Comparison of ENCODE assay signal across 18 cellular contexts in genomic region chr5:58133631-58134296, GRCh38.
DNase-seq lines count a peak whose midpoint lies in the region; ATAC-seq and TF ChIP-seq lines count a peak whose summit lies in the region.
"Had no signal": no experiment of that assay in that cellular context is flagged by ENCODE, and none has a peak within 500 bp of the region (broad histone marks: within the 10 kb centered on the region; RNA-seq: fewer than 3 reads in every experiment).

No MANE protein-coding gene starts in this region.

- POLR2A ChIA-PET in AG04450 (lab: Yijun Ruan, JAX), result interaction anchor here (0.7 to 1.3 kb wide), 3 partner anchors 11 to 354 kb away, joined by 3 to 4 read pairs (median 3); no protein-coding TSS in a partner anchor

- peaks cover 41% of the 10 kb centered on the region for H3K4me1 Mint-ChIP-seq in HFFc6 (ENCODE audit: low read depth)
- H3K4me1 Mint-ChIP-seq: activated T-helper 17 cell treated with anti-CD3 and anti-CD28 coated beads, Interleukin-2, amount 50 U/mL, for 72 hours had no signal

- TF ChIP-seq CTCF in AG04450 (IDR thresholded peaks at IDR 0.05; ENCODE audit: low read depth, low read length) (no peak), HFFc6 (IDR thresholded peaks at IDR 0.05) (no peak)

- no peak for ATAC-seq in left ventricle myocardium superior
- ATAC-seq: activated T-helper 17 cell treated with anti-CD3 and anti-CD28 coated beads, Interleukin-2, amount 50 U/mL, for 72 hours; right cardiac atrium; upper lobe of right lung had no signal

- no peak overlapping the region for H3K4me3 ChIP-seq in AG04450 (ENCODE audit: low read depth, low read length)
- H3K4me3 ChIP-seq: SJCRH30, upper lobe of right lung had no signal

- H3K27ac ChIP-seq in AG04450 (ENCODE audit: low read depth, low read length), result no peak overlapping the region
- H3K27ac ChIP-seq: C4-2B, SJCRH30, upper lobe of right lung had no signal

- H3K27ac Mint-ChIP-seq in HFFc6, result peak overlapping the region; percentile 76
- H3K27ac Mint-ChIP-seq: activated T-helper 17 cell treated with anti-CD3 and anti-CD28 coated beads, Interleukin-2, amount 50 U/mL, for 72 hours had no signal

- H3K36me3 Mint-ChIP-seq in HFFc6 (ENCODE audit: low read depth), result no peaks in the 10 kb centered on the region; the same call in 1 of the 2 replicates

- intact Hi-C loops in left ventricle myocardium superior (cut with micrococcal nuclease), result no loop called here

- H3K27me3 ChIP-seq in AG04450 (ENCODE audit: control insufficient read depth, insufficient read depth, low read length), result no peaks in the 10 kb centered on the region
- H3K27me3 ChIP-seq: SJCRH30, upper lobe of right lung had no signal

- H3K4me3 Mint-ChIP-seq in HFFc6, result peak overlapping the region; percentile 11; the same call in 1 of the 2 replicates
- H3K4me3 Mint-ChIP-seq: activated T-helper 17 cell treated with anti-CD3 and anti-CD28 coated beads, Interleukin-2, amount 50 U/mL, for 72 hours had no signal

- no peaks in the 10 kb centered on the region; the same call in 1 of the 2 replicates for H3K27me3 Mint-ChIP-seq in HFFc6 (ENCODE audit: insufficient read depth)

- DNase-seq in AG04450 (ENCODE audit: low read depth, low spot score) (peak; percentile 36), HFFc6 (peak; percentile 82), brain pericyte (ENCODE audit: low read depth, low spot score) (peak; percentile 27), iris pigment epithelial cell (ENCODE audit: low read depth) (peak; percentile 83), NCI-H2029 (lab: John Stamatoyannopoulos, UW) (no peak), NCI-H187 treated with DMSO at 0.1 percent for 48 hours (lab: John Stamatoyannopoulos, UW) (no peak), NCI-H1417 treated with DMSO at 0.1 percent for 48 hours (lab: John Stamatoyannopoulos, UW) (no peak), left ventricle myocardium superior (no peak)
- DNase-seq: activated CD4-positive, alpha-beta T cell treated with anti-CD3 and anti-CD28 coated beads for 1 hour; GOT3; KBM-7; midbrain; NCI-H345; right cardiac atrium; upper lobe of right lung had no signal

- H3K9me3 Mint-ChIP-seq in HFFc6, result no peaks in the 10 kb centered on the region
- H3K9me3 Mint-ChIP-seq: activated T-helper 17 cell treated with anti-CD3 and anti-CD28 coated beads, Interleukin-2, amount 50 U/mL, for 72 hours had no signal

- H3K9me3 ChIP-seq in AG04450 (ENCODE audit: control insufficient read depth, insufficient read depth, low read length), result no peaks in the 10 kb centered on the region
- H3K9me3 ChIP-seq: SJCRH30, upper lobe of right lung had no signal

- CTCF ChIA-PET in AG04450 (lab: Charles Lee), result no interaction called here

Comparison
In these comparisons a context has a peak if more than half of its experiments do, and no peak if none do; other contexts are left out.
1. DNase-seq: peak in AG04450 (single experiment), HFFc6 (single experiment), brain pericyte (single experiment) and iris pigment epithelial cell (single experiment); none in NCI-H2029 (single experiment), NCI-H187 treated with DMSO at 0.1 percent for 48 hours (single experiment), NCI-H1417 treated with DMSO at 0.1 percent for 48 hours (single experiment) and left ventricle myocardium superior (single experiment).